12 cellular contexts compared by ENCODE assay signal in the genomic region with DNA sequence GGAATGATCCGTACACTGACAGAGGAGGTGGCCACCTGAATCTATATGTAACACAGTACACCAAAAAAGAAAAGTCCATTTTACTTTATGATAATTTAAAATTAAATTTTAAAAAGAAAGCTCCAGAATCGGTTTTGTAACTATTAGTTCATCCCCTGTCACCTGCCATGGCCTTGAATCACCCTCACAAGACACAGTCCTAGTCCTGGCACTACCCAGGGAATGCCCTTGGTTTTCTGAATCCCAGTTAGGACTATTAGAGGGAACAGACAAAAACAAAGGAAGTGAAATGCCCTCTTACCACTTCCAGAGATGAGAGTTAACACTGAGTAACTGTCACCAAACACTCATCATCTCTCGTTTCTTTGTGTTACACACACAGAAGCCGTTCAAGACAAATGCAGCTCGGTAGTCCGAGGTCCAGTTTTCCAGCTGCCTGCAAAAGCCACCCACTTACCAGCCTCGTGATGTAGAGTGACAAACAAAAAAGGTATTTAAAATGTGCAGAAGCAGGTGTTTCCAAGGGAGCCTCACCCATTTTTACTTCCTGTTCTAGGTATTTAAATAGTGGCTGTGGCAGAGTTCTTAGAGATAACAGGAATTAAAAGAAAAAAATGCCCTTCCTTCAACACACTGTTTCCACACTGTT. TPM values are rescaled to one million over a fixed set of nuclear protein-coding genes. Genes with fewer than 3 reads are reported as not detected.
DNase-seq lines count a peak whose midpoint lies in the region; ATAC-seq and TF ChIP-seq lines count a peak whose summit lies in the region.
"Had no signal": no experiment of that assay in that cellular context is flagged by ENCODE, and none has a peak within 500 bp of the region (broad histone marks: within the 10 kb centered on the region; RNA-seq: fewer than 3 reads in every experiment).

No MANE protein-coding gene starts in this region.

- POLR2A ChIA-PET in PC-9 (lab: Charles Lee; ENCODE audit: unreplicated experiment), result no interaction called here

- no peak for ATAC-seq in HG03469 (IDR thresholded peaks at IDR 0.05; ENCODE audit: unreplicated experiment)
- ATAC-seq: activated CD8-positive, alpha-beta T cell treated with anti-CD3 and anti-CD28 coated beads for 36 hours; HCT116; naive thymus-derived CD8-positive, alpha-beta T cell had no signal

- H3F3A ChIP-seq in PC-9 (ENCODE audit: insufficient read depth, low read depth), result peaks cover 11% of the 10 kb centered on the region; the same call in 1 of the 2 replicates

- no peak overlapping the region for H3K9ac ChIP-seq in mucosa of rectum (ENCODE audit: low read depth in 1 of 2, low read length in 2 of 2)

- no TSS peak for BruUV-seq in PC-9 (replicated peaks; lab: Mats Ljungman, UMichigan)

- H3K4me1 ChIP-seq in PC-9 (replicated peaks; ENCODE audit: insufficient read depth) (peaks cover 23% of the 10 kb centered on the region), mucosa of rectum (ENCODE audit: control insufficient read depth in 2 of 2, insufficient read depth in 2 of 2, low read length in 2 of 2) (peaks cover 8 to 28% of the 10 kb centered on the region in 2 donors)

- no peaks in the 10 kb centered on the region for H4K20me1 ChIP-seq in PC-9 (ENCODE audit: insufficient read depth)

- H3K9me2 ChIP-seq in PC-9 (ENCODE audit: insufficient read depth), result no peaks in the 10 kb centered on the region

- H3K4me3 ChIP-seq in PC-9, result peak overlapping the region; percentile 0; the same call in 1 of the 2 replicates
- H3K4me3 ChIP-seq in mucosa of rectum (ENCODE audit: low read length in 2 of 2), result peak overlapping the region in 1 of 2 donors; percentile 23

- H3K4me2 ChIP-seq in PC-9, result peak overlapping the region; percentile 59

- H3K27ac ChIP-seq in PC-9 (no peak overlapping the region), mucosa of rectum (ENCODE audit: low read depth in 2 of 2, low read length in 2 of 2) (peak overlapping the region; percentile 68 to 73)

- no peak for TF ChIP-seq CTCF in PC-9 (conservative IDR thresholded peaks at IDR 0.05)

- CTCF ChIA-PET in PC-9 (lab: Charles Lee), result no interaction called here

- peaks cover 19% of the 10 kb centered on the region for H3K9me3 ChIP-seq in PC-9 (ENCODE audit: insufficient read depth, low read depth)
- H3K9me3 ChIP-seq in mucosa of rectum (ENCODE audit: control insufficient read depth in 2 of 2, low read length in 2 of 2), result peaks cover 0 to 6% of the 10 kb centered on the region in 2 donors

- intact Hi-C loops in PC-9 (cut with micrococcal nuclease; ENCODE audit: unreplicated experiment), result no loop called here

- DNase-seq in GF-D8 (lab: John Stamatoyannopoulos, UW) (peak; percentile 80), NCI-H187 treated with DMSO at 0.1 percent for 48 hours (lab: John Stamatoyannopoulos, UW) (peak; percentile 93), PC-9 (peak; percentile 33 to 92)
- DNase-seq in stimulated activated CD4-positive, alpha-beta T cell treated with anti-CD3 and anti-CD28 coated beads, Interleukin-1b, Interleukin-23, amount 100 ng/mL, for 48 hours, result no peak
- no peak for DNase-seq in activated naive CD4-positive, alpha-beta T cell (lab: John Stamatoyannopoulos, UW)
- DNase-seq: activated CD8-positive, alpha-beta T cell treated with anti-CD3 and anti-CD28 coated beads for 36 hours; activated gamma-delta T cell; naive thymus-derived CD8-positive, alpha-beta T cell; NCI-H2171 had no signal

- H3K36me3 ChIP-seq in PC-9 (ENCODE audit: low read depth), result no peaks in the 10 kb centered on the region
- H3K36me3 ChIP-seq in mucosa of rectum (ENCODE audit: control insufficient read depth in 2 of 2, insufficient read depth in 2 of 2, low read length in 2 of 2), result no peaks in the 10 kb centered on the region

- H3K27me3 ChIP-seq in PC-9 (ENCODE audit: insufficient read depth, low read depth), result peaks cover 26% of the 10 kb centered on the region
- H3K27me3 ChIP-seq in mucosa of rectum (ENCODE audit: control insufficient read depth in 2 of 2, insufficient read depth in 2 of 2, low read length in 2 of 2), result peaks cover 10 to 14% of the 10 kb centered on the region in 2 donors

- H3K79me2 ChIP-seq in PC-9 (ENCODE audit: low read depth), result no peaks in the 10 kb centered on the region

- peak overlapping the region; percentile 56; the same call in 1 of the 2 replicates for H2AFZ ChIP-seq in PC-9

RNA-seq across cellular contexts. Expression of a gene that starts 6.1 kb away (rescaled TPM):
- total RNA-seq in PC-9 (2021), result not detected in 2 replicates

Comparison
In these comparisons a context has a peak if more than half of its experiments do, and no peak if none do; other contexts are left out.
1. DNase-seq: peak in GF-D8 (single experiment), NCI-H187 treated with DMSO at 0.1 percent for 48 hours (single experiment) and PC-9 (2 of 2); none in stimulated activated CD4-positive, alpha-beta T cell treated with anti-CD3 and anti-CD28 coated beads, Interleukin-1b, Interleukin-23, amount 100 ng/mL, for 48 hours (single experiment) and activated naive CD4-positive, alpha-beta T cell (0 of 4).